7 cellular contexts compared by ENCODE assay signal in the genomic region with DNA sequence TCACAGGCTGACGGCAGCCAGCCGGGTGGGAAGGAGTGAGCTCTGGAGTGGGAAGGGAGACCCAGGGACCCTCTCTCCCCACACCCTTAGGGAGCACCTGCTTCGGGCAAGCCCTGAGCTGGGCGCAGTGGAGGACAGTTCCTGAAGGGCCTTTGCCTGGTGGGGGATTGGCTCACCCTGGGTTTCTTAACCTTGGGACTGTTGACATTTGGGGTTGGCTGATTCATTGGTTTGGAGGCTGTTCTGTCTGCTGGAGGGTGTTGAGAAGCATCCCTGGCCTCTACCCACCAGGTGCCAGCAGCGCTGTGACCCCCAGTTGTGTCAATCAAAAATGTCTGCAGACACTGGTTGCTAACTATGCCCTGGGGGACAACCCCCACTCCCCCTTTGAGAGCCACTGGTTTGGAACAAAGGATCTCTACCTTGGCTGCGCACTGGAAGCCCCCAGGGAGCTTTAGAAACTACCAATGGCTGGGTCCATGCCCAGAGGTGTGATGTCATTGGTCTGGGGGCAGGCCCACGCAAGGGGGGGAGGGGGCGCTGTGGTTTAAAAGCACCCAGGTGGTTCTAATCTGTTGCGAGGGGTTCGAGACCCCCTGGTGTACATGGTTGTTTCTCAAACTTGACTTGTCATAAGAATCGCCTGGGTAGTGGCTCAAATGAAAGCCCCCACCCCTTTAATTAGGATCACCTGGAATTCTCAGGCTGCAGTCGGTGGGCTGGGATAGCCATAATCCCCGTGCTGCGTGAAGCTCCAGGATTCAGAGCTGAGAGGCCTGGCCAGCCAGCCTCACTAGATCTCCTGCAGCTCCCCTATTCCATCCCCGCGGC.
DNase-seq lines count a peak whose midpoint lies in the region; ATAC-seq, FAIRE-seq and TF ChIP-seq lines count a peak whose summit lies in the region.

No MANE protein-coding gene starts in this region.

- FAIRE-seq in GM12891 (lab: Jason Lieb, UNC) = no peak

- no peak for TF ChIP-seq CTCF in foreskin fibroblast (IDR thresholded peaks at IDR 0.05; ENCODE audit: low read depth, low read length)

- intact Hi-C loops in activated T-helper 1 cell treated with anti-CD3 and anti-CD28 coated beads, Interleukin-12 subunit alpha, Interleukin-12 subunit beta, Interleukin-2, Interleukin-4 antibody, amounts not matched to agents 30 ng/mL and 10 ng/mL and 1 ng/mL, durations not matched to agents 14 hours and 24 hours and 36 hours (cut with micrococcal nuclease) = no loop called here

- TF ChIP-seq POLR2A in GM12891 (IDR thresholded peaks at IDR 0.05; ENCODE audit: low read depth, low read length) = no peak

- DNase-seq in HT1080 (ENCODE audit: low read depth) = peak; percentile 28
- peak; percentile 96 for DNase-seq in NCI-H69 (lab: John Stamatoyannopoulos, UW)
- peak; percentile 47 to 75 for DNase-seq in foreskin fibroblast
- DNase-seq in stimulated activated naive B cell treated with anti-CD40 and anti-IgM and Interleukin-4, amounts not matched to agents 10 μg/mL and 1 μg/mL and 100 μg/mL, for 72 hours = no peak
- DNase-seq in stimulated activated CD4-positive, alpha-beta T cell treated with anti-CD3 and anti-CD28 coated beads, Interleukin-2, amount 100 ng/mL, for 24 hours = no peak
- no peak for DNase-seq in activated T-helper 1 cell treated with anti-CD3 and anti-CD28 coated beads, Interleukin-12 subunit alpha, Interleukin-12 subunit beta, Interleukin-2, Interleukin-4 antibody, amounts not matched to agents 30 ng/mL and 10 ng/mL and 1 ng/mL, durations not matched to agents 14 hours and 24 hours and 36 hours (ENCODE audit: low spot score)
- DNase-seq in GM12891 (ENCODE audit: insufficient read length, low spot score) = no peak

- no peaks in the 10 kb centered on the region for H3K9me3 Mint-ChIP-seq in stimulated activated naive B cell treated with anti-CD40 and anti-IgM and Interleukin-4, amounts not matched to agents 10 μg/mL and 1 μg/mL and 100 μg/mL, for 72 hours
- H3K9me3 Mint-ChIP-seq in activated T-helper 1 cell treated with anti-CD3 and anti-CD28 coated beads, Interleukin-12 subunit alpha, Interleukin-12 subunit beta, Interleukin-2, Interleukin-4 antibody, amounts not matched to agents 30 ng/mL and 10 ng/mL and 1 ng/mL, durations not matched to agents 14 hours and 24 hours and 36 hours = no peaks in the 10 kb centered on the region

- H3K4me1 Mint-ChIP-seq in stimulated activated naive B cell treated with anti-CD40 and anti-IgM and Interleukin-4, amounts not matched to agents 10 μg/mL and 1 μg/mL and 100 μg/mL, for 72 hours = peaks cover 16 to 30% of the 10 kb centered on the region in 2 donors
- H3K4me1 Mint-ChIP-seq in activated T-helper 1 cell treated with anti-CD3 and anti-CD28 coated beads, Interleukin-12 subunit alpha, Interleukin-12 subunit beta, Interleukin-2, Interleukin-4 antibody, amounts not matched to agents 30 ng/mL and 10 ng/mL and 1 ng/mL, durations not matched to agents 14 hours and 24 hours and 36 hours (ENCODE audit: low read depth) = no peaks in the 10 kb centered on the region

- peak; percentile 45 to 47 for ATAC-seq in stimulated activated naive B cell treated with anti-CD40 and anti-IgM and Interleukin-4, amounts not matched to agents 10 μg/mL and 1 μg/mL and 100 μg/mL, for 72 hours (replicated peaks)

- H3K36me3 Mint-ChIP-seq in stimulated activated naive B cell treated with anti-CD40 and anti-IgM and Interleukin-4, amounts not matched to agents 10 μg/mL and 1 μg/mL and 100 μg/mL, for 72 hours = no peaks in the 10 kb centered on the region
- H3K36me3 Mint-ChIP-seq in activated T-helper 1 cell treated with anti-CD3 and anti-CD28 coated beads, Interleukin-12 subunit alpha, Interleukin-12 subunit beta, Interleukin-2, Interleukin-4 antibody, amounts not matched to agents 30 ng/mL and 10 ng/mL and 1 ng/mL, durations not matched to agents 14 hours and 24 hours and 36 hours (ENCODE audit: low read depth) = no peaks in the 10 kb centered on the region

- H3K4me3 Mint-ChIP-seq in stimulated activated naive B cell treated with anti-CD40 and anti-IgM and Interleukin-4, amounts not matched to agents 10 μg/mL and 1 μg/mL and 100 μg/mL, for 72 hours = peak overlapping the region in 1 of 2 donors; percentile 83
- H3K4me3 Mint-ChIP-seq in activated T-helper 1 cell treated with anti-CD3 and anti-CD28 coated beads, Interleukin-12 subunit alpha, Interleukin-12 subunit beta, Interleukin-2, Interleukin-4 antibody, amounts not matched to agents 30 ng/mL and 10 ng/mL and 1 ng/mL, durations not matched to agents 14 hours and 24 hours and 36 hours = no peak overlapping the region

- H3K27me3 Mint-ChIP-seq in stimulated activated naive B cell treated with anti-CD40 and anti-IgM and Interleukin-4, amounts not matched to agents 10 μg/mL and 1 μg/mL and 100 μg/mL, for 72 hours = peaks cover 65 to 80% of the 10 kb centered on the region in 2 donors
- H3K27me3 Mint-ChIP-seq in activated T-helper 1 cell treated with anti-CD3 and anti-CD28 coated beads, Interleukin-12 subunit alpha, Interleukin-12 subunit beta, Interleukin-2, Interleukin-4 antibody, amounts not matched to agents 30 ng/mL and 10 ng/mL and 1 ng/mL, durations not matched to agents 14 hours and 24 hours and 36 hours (ENCODE audit: insufficient read depth) = peaks cover 23% of the 10 kb centered on the region

- no peak overlapping the region for H3K27ac Mint-ChIP-seq in stimulated activated naive B cell treated with anti-CD40 and anti-IgM and Interleukin-4, amounts not matched to agents 10 μg/mL and 1 μg/mL and 100 μg/mL, for 72 hours
- H3K27ac Mint-ChIP-seq in activated T-helper 1 cell treated with anti-CD3 and anti-CD28 coated beads, Interleukin-12 subunit alpha, Interleukin-12 subunit beta, Interleukin-2, Interleukin-4 antibody, amounts not matched to agents 30 ng/mL and 10 ng/mL and 1 ng/mL, durations not matched to agents 14 hours and 24 hours and 36 hours = no peak overlapping the region

- no peak overlapping the region for H3K4me3 ChIP-seq in foreskin fibroblast (ENCODE audit: low read depth in 1 of 2, low read length in 2 of 2)

TF ChIP-seq in GM12891, 5 proteins besides CTCF, POLR2A, EP300 and RAD21:
- TF ChIP-seq TAF1 (IDR thresholded peaks at IDR 0.05; ENCODE audit: low read depth, low read length) (no peak), SPI1 (IDR thresholded peaks at IDR 0.05; ENCODE audit: low read depth, low read length) (no peak), PAX5 (IDR thresholded peaks at IDR 0.05; ENCODE audit: insufficient read depth, low read length, severe bottlenecking) (no peak), POLR2AphosphoS5 (IDR thresholded peaks at IDR 0.05; ENCODE audit: low read depth, low read length) (no peak), POU2F2 (IDR thresholded peaks at IDR 0.05; ENCODE audit: low read depth, low read length) (no peak)

Comparison
In these comparisons a context has a peak if more than half of its experiments do, and no peak if none do; other contexts are left out.
1. DNase-seq: peak in HT1080 (single experiment), NCI-H69 (single experiment) and foreskin fibroblast (2 of 2); none in stimulated activated naive B cell treated with anti-CD40 and anti-IgM and Interleukin-4, amounts not matched to agents 10 μg/mL and 1 μg/mL and 100 μg/mL, for 72 hours (single experiment), stimulated activated CD4-positive, alpha-beta T cell treated with anti-CD3 and anti-CD28 coated beads, Interleukin-2, amount 100 ng/mL, for 24 hours (0 of 2), activated T-helper 1 cell treated with anti-CD3 and anti-CD28 coated beads, Interleukin-12 subunit alpha, Interleukin-12 subunit beta, Interleukin-2, Interleukin-4 antibody, amounts not matched to agents 30 ng/mL and 10 ng/mL and 1 ng/mL, durations not matched to agents 14 hours and 24 hours and 36 hours (single experiment) and GM12891 (single experiment).